In genomic region chr6:133568970-133569889, GRCh38 we compare ENCODE assay signal across 8 cellular contexts.
A peak's percentile ranks its signal among the peaks of the same experiment; 100 is the strongest.
DNase-seq lines count a peak whose midpoint lies in the region; ATAC-seq and TF ChIP-seq lines count a peak whose summit lies in the region.

No MANE protein-coding gene starts in this region.

- H3K9ac ChIP-seq in OCI-LY3 (ENCODE audit: low read length) (peak overlapping the region; percentile 19; the same call in 1 of the 2 replicates), iPS-20b (ENCODE audit: low read depth, low read length) (peak overlapping the region; percentile 57; the same call in 1 of the 2 replicates), smooth muscle cell (ENCODE audit: low read depth) (peak overlapping the region; percentile 30)

- TF ChIP-seq CTCF in HL-60 (IDR thresholded peaks at IDR 0.05; ENCODE audit: insufficient read depth, low read length) (peak; percentile 58), OCI-LY3 (IDR thresholded peaks at IDR 0.05; ENCODE audit: low read depth, low read length) (peak; percentile 70), smooth muscle cell (IDR thresholded peaks at IDR 0.05; ENCODE audit: borderline replicate concordance, insufficient read depth, poor library complexity, severe bottlenecking) (peak; percentile 88)

- H3K36me3 ChIP-seq in OCI-LY3 (replicated peaks; ENCODE audit: low read depth, low read length): no peaks in the 10 kb centered on the region
- no peaks in the 10 kb centered on the region for H3K36me3 ChIP-seq in iPS-20b (ENCODE audit: insufficient read depth, low read depth, low read length)
- H3K36me3 ChIP-seq in smooth muscle cell (ENCODE audit: low read depth): no peaks in the 10 kb centered on the region

- ATAC-seq in GM18909 (IDR thresholded peaks at IDR 0.05; ENCODE audit: poor library complexity, unreplicated experiment): peak; percentile 72

- H2AFZ ChIP-seq in OCI-LY3 (ENCODE audit: low read depth, low read length): peak overlapping the region; percentile 62
- peak overlapping the region; percentile 93 for H2AFZ ChIP-seq in smooth muscle cell (ENCODE audit: low read depth)

- H3F3A ChIP-seq in smooth muscle cell (ENCODE audit: low read depth): no peaks in the 10 kb centered on the region

- H3K4me3 ChIP-seq in HL-60 (replicated peaks; ENCODE audit: insufficient read depth, low read length) (no peak overlapping the region), OCI-LY3 (ENCODE audit: low read length) (peak overlapping the region; percentile 76), iPS-20b (ENCODE audit: low read length) (peak overlapping the region; percentile 70), smooth muscle cell (peak overlapping the region; percentile 64)

- peak overlapping the region; percentile 68 for H3K4me2 ChIP-seq in OCI-LY3 (ENCODE audit: low read length)
- peak overlapping the region; percentile 92 for H3K4me2 ChIP-seq in smooth muscle cell

- H3K79me2 ChIP-seq in OCI-LY3 (ENCODE audit: low read length): no peaks in the 10 kb centered on the region
- H3K79me2 ChIP-seq in smooth muscle cell (ENCODE audit: low read depth): no peaks in the 10 kb centered on the region

- WGBS in smooth muscle cell (ENCODE audit: low lambda C conversion rate): 7% methylated on average over 18 of the region's 18 CpGs

- H4K20me1 ChIP-seq in OCI-LY3 (ENCODE audit: insufficient read depth, low read length) (no peaks in the 10 kb centered on the region), smooth muscle cell (ENCODE audit: low read depth) (no peaks in the 10 kb centered on the region)

- no peaks in the 10 kb centered on the region for H3K9me3 ChIP-seq in OCI-LY3 (ENCODE audit: insufficient read depth, low read length)
- H3K9me3 ChIP-seq in iPS-20b (ENCODE audit: insufficient read depth, low read depth, low read length): no peaks in the 10 kb centered on the region
- H3K9me3 ChIP-seq in smooth muscle cell (replicated peaks; ENCODE audit: low read depth): no peaks in the 10 kb centered on the region

- no peaks in the 10 kb centered on the region; the same call in 1 of the 2 replicates for H3K4me1 ChIP-seq in OCI-LY3 (ENCODE audit: low read length)
- peaks cover 5% of the 10 kb centered on the region; the same call in 1 of the 2 replicates for H3K4me1 ChIP-seq in iPS-20b (ENCODE audit: insufficient read depth, low read length)
- no peaks in the 10 kb centered on the region for H3K4me1 ChIP-seq in smooth muscle cell (ENCODE audit: low read depth)

- H3K27me3 ChIP-seq in HL-60 (ENCODE audit: insufficient read depth, poor library complexity, severe bottlenecking) (peaks cover 3% of the 10 kb centered on the region), OCI-LY3 (ENCODE audit: low read depth, low read length) (no peaks in the 10 kb centered on the region), iPS-20b (ENCODE audit: insufficient read depth, low read length) (no peaks in the 10 kb centered on the region), smooth muscle cell (ENCODE audit: low read depth) (peaks cover 10% of the 10 kb centered on the region)

- DNase-seq in COLO829 (ENCODE audit: low spot score) (peak; percentile 73), HL-60 (ENCODE audit: low read depth in 1 of 2, low spot score in 1 of 2) (no peak), brain pericyte (ENCODE audit: low read depth, low spot score) (peak; percentile 26), smooth muscle cell (lab: John Stamatoyannopoulos, UW; ENCODE audit: unreplicated experiment) (no peak), occipital lobe (lab: John Stamatoyannopoulos, UW) (no peak)

- H3K27ac ChIP-seq in HL-60 (replicated peaks): no peak overlapping the region
- H3K27ac ChIP-seq in OCI-LY3 (ENCODE audit: low read length): no peak overlapping the region
- no peak overlapping the region for H3K27ac ChIP-seq in iPS-20b (ENCODE audit: low read length)
- peak overlapping the region; percentile 41 for H3K27ac ChIP-seq in smooth muscle cell (ENCODE audit: low read depth)

Comparison
In these comparisons a context has a peak if more than half of its experiments do, and no peak if none do; other contexts are left out.
1. DNase-seq: peak in COLO829 (single experiment) and brain pericyte (single experiment); none in HL-60 (0 of 2), smooth muscle cell (single experiment) and occipital lobe (single experiment).
2. Peak in every context shown above with its lines, with median percentiles within 50 percentile points of each other: CTCF ChIP-seq and H3K9ac ChIP-seq.